1 cellular context compared by ENCODE assay signal in genomic region chr1:53362851-53363642, GRCh38.
TF ChIP-seq lines count a peak whose summit lies in the region.

No MANE protein-coding gene starts in this region.

TF ChIP-seq in HepG2, 621 proteins besides CTCF, POLR2A, EP300 and RAD21 (continued from another document):
- no peak for TF ChIP-seq ZBTB33 (CRISPR knock-in tag; IDR thresholded peaks at IDR 0.05)
- TF ChIP-seq HES4 (CRISPR knock-in tag; IDR thresholded peaks at IDR 0.05; ENCODE audit: borderline replicate concordance) = no peak
- TF ChIP-seq SP140L (CRISPR knock-in tag; IDR thresholded peaks at IDR 0.05; ENCODE audit: borderline replicate concordance) = no peak
- TF ChIP-seq ZNF484 (CRISPR knock-in tag; IDR thresholded peaks at IDR 0.05; ENCODE audit: borderline replicate concordance, low read depth) = no peak
- no peak for TF ChIP-seq CEBPB (IDR thresholded peaks at IDR 0.05; ENCODE audit: borderline replicate concordance, low read depth, low read length)
- TF ChIP-seq ZBTB39 (CRISPR knock-in tag; IDR thresholded peaks at IDR 0.05) = no peak
- TF ChIP-seq REST (IDR thresholded peaks at IDR 0.05; ENCODE audit: borderline replicate concordance in 1 of 2, low read depth in 1 of 2, low read length in 2 of 2) = no peak
- no peak for TF ChIP-seq TFAP4 (IDR thresholded peaks at IDR 0.05; ENCODE audit: borderline replicate concordance, low read depth)
- no peak for TF ChIP-seq BHLHE40 (IDR thresholded peaks at IDR 0.05; ENCODE audit: low read length)
- no peak for TF ChIP-seq ZNF780A (CRISPR knock-in tag; IDR thresholded peaks at IDR 0.05)
- no peak for TF ChIP-seq RBFOX2 (IDR thresholded peaks at IDR 0.05; ENCODE audit: low read depth, low read length)
